In the genomic region with DNA sequence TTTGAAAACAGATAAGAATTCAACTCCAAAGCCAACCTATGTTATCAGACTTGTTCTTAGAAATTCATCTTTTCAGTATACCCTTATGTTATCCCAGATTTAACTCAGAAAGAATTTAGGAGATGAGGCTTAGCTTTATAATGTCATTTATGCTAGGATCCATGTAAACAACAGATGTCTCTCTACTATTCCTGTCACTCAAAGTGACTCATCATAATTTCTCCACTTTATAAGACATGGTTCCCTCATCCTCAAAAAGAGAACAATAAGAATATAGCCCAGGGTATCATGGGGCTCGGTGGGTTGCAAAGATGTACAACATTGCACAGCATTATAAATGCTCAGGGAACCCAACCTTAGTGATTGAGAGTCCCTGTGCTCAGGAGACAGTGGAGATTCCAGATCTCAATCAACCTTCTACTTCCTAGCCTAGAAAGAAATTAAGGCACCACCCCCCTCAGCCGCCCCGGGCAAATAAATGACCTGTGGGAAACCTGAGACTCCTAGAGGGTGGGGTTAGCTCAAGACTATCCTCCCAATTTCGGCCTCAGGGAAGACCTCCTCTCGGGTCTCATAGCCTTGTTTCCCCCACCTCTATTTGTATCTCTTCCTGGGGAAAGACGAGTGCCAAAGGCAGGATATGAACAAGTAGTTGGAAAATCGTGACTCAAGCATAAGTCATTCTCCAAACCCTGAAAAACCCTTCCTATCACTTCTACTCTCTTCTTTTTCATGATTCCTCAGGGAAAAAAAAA, we compare ENCODE assay signal across 21 cellular contexts.
DNase-seq lines count a peak whose midpoint lies in the region; ATAC-seq lines count a peak whose summit lies in the region.
"Had no signal": no experiment of that assay in that cellular context is flagged by ENCODE, and none has a peak within 500 bp of the region (broad histone marks: within the 10 kb centered on the region; RNA-seq: fewer than 3 reads in every experiment).

No MANE protein-coding gene starts in this region.

- DNase-seq in NCI-H2171 treated with DMSO at 0.1 percent for 48 hours (lab: John Stamatoyannopoulos, UW) (peak; percentile 24), NCI-H2171 (lab: John Stamatoyannopoulos, UW) (no peak), RPMI7951 (ENCODE audit: low read depth) (peak; percentile 48), fibroblast of peridontal ligament (ENCODE audit: extremely low read depth) (peak; percentile 8), superior temporal gyrus (ENCODE audit: extremely low spot score) (peak; percentile 16), NCI-H524 treated with DMSO at 0.1 percent for 48 hours (lab: John Stamatoyannopoulos, UW) (no peak), Ammon's horn (ENCODE audit: low spot score) (no peak)
- no peak for DNase-seq in effector memory CD8-positive, alpha-beta T cell
- DNase-seq: activated CD4-positive, alpha-beta memory T cell treated with anti-CD3 and anti-CD28 coated beads for 36 hours; activated T-cell treated with anti-CD3 and anti-CD28 coated beads, Interleukin-2, amount 50 U/mL, for 4 hours; gastrocnemius medialis; Karpas-422; left lung; NCI-H1417; nucleus accumbens; right cardiac atrium; RPMI8226; stimulated activated naive CD8-positive, alpha-beta T cell treated with anti-CD3 and anti-CD28 coated beads, Interleukin-15, Interleukin-2, amounts not matched to agents 100 U/mL and 50 U/mL, for 24 hours; trophoblast cell had no signal

- peaks cover 0 to 2% of the 10 kb centered on the region in 2 donors for H3K9me3 Mint-ChIP-seq in effector memory CD8-positive, alpha-beta T cell
- H3K9me3 Mint-ChIP-seq: activated naive CD4-positive, alpha-beta T cell treated with anti-CD3 and anti-CD28 coated beads, Interleukin-2, amount 50 U/mL, for 24 hours had no signal

- H3K36me3 Mint-ChIP-seq in effector memory CD8-positive, alpha-beta T cell (ENCODE audit: insufficient read depth), result no peaks in the 10 kb centered on the region
- H3K36me3 Mint-ChIP-seq: activated CD4-positive, alpha-beta memory T cell treated with anti-CD3 and anti-CD28 coated beads for 36 hours; activated naive CD4-positive, alpha-beta T cell treated with anti-CD3 and anti-CD28 coated beads, Interleukin-2, amount 50 U/mL, for 24 hours; CD14-positive monocyte had no signal

- ATAC-seq in effector memory CD8-positive, alpha-beta T cell (replicated peaks), result no peak
- ATAC-seq: activated T-cell treated with anti-CD3 and anti-CD28 coated beads, Interleukin-2, amount 50 U/mL, for 4 hours; gastrocnemius medialis; left lung; right cardiac atrium; stimulated activated naive CD8-positive, alpha-beta T cell treated with anti-CD3 and anti-CD28 coated beads, Interleukin-15, Interleukin-2, amounts not matched to agents 100 U/mL and 50 U/mL, for 24 hours had no signal

- no peak overlapping the region for H3K4me3 Mint-ChIP-seq in effector memory CD8-positive, alpha-beta T cell
- H3K4me3 Mint-ChIP-seq: activated CD4-positive, alpha-beta memory T cell treated with anti-CD3 and anti-CD28 coated beads for 36 hours; activated naive CD4-positive, alpha-beta T cell treated with anti-CD3 and anti-CD28 coated beads, Interleukin-2, amount 50 U/mL, for 24 hours; activated T-cell treated with anti-CD3 and anti-CD28 coated beads, Interleukin-2, amount 50 U/mL, for 4 hours; CD14-positive monocyte had no signal

- H3K27me3 Mint-ChIP-seq in effector memory CD8-positive, alpha-beta T cell, result peaks cover 0 to 10% of the 10 kb centered on the region in 2 donors
- H3K27me3 Mint-ChIP-seq: activated CD4-positive, alpha-beta memory T cell treated with anti-CD3 and anti-CD28 coated beads for 36 hours had no signal

- no peak overlapping the region for H3K27ac Mint-ChIP-seq in effector memory CD8-positive, alpha-beta T cell
- H3K27ac Mint-ChIP-seq: activated CD4-positive, alpha-beta memory T cell treated with anti-CD3 and anti-CD28 coated beads for 36 hours; activated naive CD4-positive, alpha-beta T cell treated with anti-CD3 and anti-CD28 coated beads, Interleukin-2, amount 50 U/mL, for 24 hours had no signal

- H3K4me1 Mint-ChIP-seq in effector memory CD8-positive, alpha-beta T cell (ENCODE audit: low read depth in 2 of 2), result no peaks in the 10 kb centered on the region
- H3K4me1 Mint-ChIP-seq: activated naive CD4-positive, alpha-beta T cell treated with anti-CD3 and anti-CD28 coated beads, Interleukin-2, amount 50 U/mL, for 24 hours; CD14-positive monocyte had no signal

Comparison
In these comparisons a context has a peak if more than half of its experiments do, and no peak if none do; other contexts are left out.
1. DNase-seq: peak in NCI-H2171 treated with DMSO at 0.1 percent for 48 hours (single experiment), RPMI7951 (single experiment), fibroblast of peridontal ligament (single experiment) and superior temporal gyrus (single experiment); none in NCI-H2171 (single experiment), NCI-H524 treated with DMSO at 0.1 percent for 48 hours (single experiment), Ammon's horn (single experiment) and effector memory CD8-positive, alpha-beta T cell (0 of 3).